9 cellular contexts compared by ENCODE assay signal in genomic region chr7:69739182-69739581, GRCh38.
A peak's percentile ranks its signal among the peaks of the same experiment; 100 is the strongest.
DNase-seq lines count a peak whose midpoint lies in the region; ATAC-seq and TF ChIP-seq lines count a peak whose summit lies in the region.
"Had no signal": no experiment of that assay in that cellular context is flagged by ENCODE, and none has a peak within 500 bp of the region (broad histone marks: within the 10 kb centered on the region; RNA-seq: fewer than 3 reads in every experiment).

No MANE protein-coding gene starts in this region.

- DNase-seq in natural killer cell treated with Interleukin-12 subunit alpha and Interleukin-12 subunit beta and Interleukin-15 and Interleukin-18, amount 100 ng/mL, for 72 hours (ENCODE audit: low spot score): no peak
- DNase-seq in natural killer cell: no peak
- DNase-seq in activated T-cell treated with anti-CD3 and anti-CD28 coated beads, Interleukin-2, amount 50 U/mL, for 48 hours: peak; percentile 40 to 57
- DNase-seq in pons (ENCODE audit: low spot score): no peak
- DNase-seq in NCI-H2107 (lab: John Stamatoyannopoulos, UW): no peak
- DNase-seq in GOT3 (lab: John Stamatoyannopoulos, UW): no peak

- H3K27ac ChIP-seq in stomach smooth muscle (ENCODE audit: low read length): peak overlapping the region; percentile 59

- ATAC-seq in natural killer cell treated with Interleukin-12 subunit alpha and Interleukin-12 subunit beta and Interleukin-15 and Interleukin-18, amount 100 ng/mL, for 72 hours: peak; percentile 64 to 82
- ATAC-seq in natural killer cell (no peak), HG02943 (IDR thresholded peaks at IDR 0.05; ENCODE audit: low read depth, unreplicated experiment) (peak; percentile 63)

- H3K27ac Mint-ChIP-seq in natural killer cell treated with Interleukin-12 subunit alpha and Interleukin-12 subunit beta and Interleukin-15 and Interleukin-18, amount 100 ng/mL, for 72 hours: no peak overlapping the region
- H3K27ac Mint-ChIP-seq in natural killer cell: no peak overlapping the region

- no peak overlapping the region for H3K9ac ChIP-seq in stomach smooth muscle (ENCODE audit: low read length in 2 of 2)

- H3K36me3 ChIP-seq in stomach smooth muscle (ENCODE audit: control insufficient read depth in 2 of 2, insufficient read depth in 2 of 2, low read length in 2 of 2): no peaks in the 10 kb centered on the region

- H3K27me3 Mint-ChIP-seq in natural killer cell treated with Interleukin-12 subunit alpha and Interleukin-12 subunit beta and Interleukin-15 and Interleukin-18, amount 100 ng/mL, for 72 hours: peaks cover 2 to 8% of the 10 kb centered on the region in 2 donors
- H3K27me3 Mint-ChIP-seq in natural killer cell (ENCODE audit: low read depth in 2 of 2): no peaks in the 10 kb centered on the region

- no peaks in the 10 kb centered on the region for H3K36me3 Mint-ChIP-seq in natural killer cell treated with Interleukin-12 subunit alpha and Interleukin-12 subunit beta and Interleukin-15 and Interleukin-18, amount 100 ng/mL, for 72 hours
- H3K36me3 Mint-ChIP-seq in natural killer cell: no peaks in the 10 kb centered on the region

- H3K4me1 ChIP-seq in stomach smooth muscle (ENCODE audit: control insufficient read depth, insufficient read depth, low read length): peaks cover 27% of the 10 kb centered on the region

- no peaks in the 10 kb centered on the region for H3K27me3 ChIP-seq in stomach smooth muscle (ENCODE audit: control insufficient read depth in 1 of 2, insufficient read depth in 2 of 2, low read length in 2 of 2)

- H3K4me3 Mint-ChIP-seq in natural killer cell treated with Interleukin-12 subunit alpha and Interleukin-12 subunit beta and Interleukin-15 and Interleukin-18, amount 100 ng/mL, for 72 hours: peak overlapping the region; percentile 34
- H3K4me3 Mint-ChIP-seq in natural killer cell: no peak overlapping the region

- H3K9me3 Mint-ChIP-seq in natural killer cell treated with Interleukin-12 subunit alpha and Interleukin-12 subunit beta and Interleukin-15 and Interleukin-18, amount 100 ng/mL, for 72 hours: no peaks in the 10 kb centered on the region
- H3K9me3 Mint-ChIP-seq in natural killer cell: no peaks in the 10 kb centered on the region

- H3K4me3 ChIP-seq in stomach smooth muscle (ENCODE audit: low read length in 2 of 2): no peak overlapping the region
- H3K4me3 ChIP-seq: lung had no signal

- H3K4me1 Mint-ChIP-seq in natural killer cell treated with Interleukin-12 subunit alpha and Interleukin-12 subunit beta and Interleukin-15 and Interleukin-18, amount 100 ng/mL, for 72 hours (ENCODE audit: low read depth in 2 of 2): peaks cover 15 to 22% of the 10 kb centered on the region in 2 donors
- H3K4me1 Mint-ChIP-seq in natural killer cell: peaks cover 6 to 12% of the 10 kb centered on the region in 2 donors

- H3K9me3 ChIP-seq in stomach smooth muscle (ENCODE audit: control insufficient read depth in 2 of 2, low read length in 2 of 2): no peaks in the 10 kb centered on the region

- intact Hi-C loops in natural killer cell (cut with micrococcal nuclease): no loop called here

- no peak for TF ChIP-seq CTCF in natural killer cell (IDR thresholded peaks at IDR 0.05)

Comparison
In these comparisons a context has a peak if more than half of its experiments do, and no peak if none do; other contexts are left out.
1. ATAC-seq: peak in natural killer cell treated with Interleukin-12 subunit alpha and Interleukin-12 subunit beta and Interleukin-15 and Interleukin-18, amount 100 ng/mL, for 72 hours (2 of 2) and HG02943 (single experiment); none in natural killer cell (0 of 3).
2. DNase-seq: peak in activated T-cell treated with anti-CD3 and anti-CD28 coated beads, Interleukin-2, amount 50 U/mL, for 48 hours (2 of 2); none in natural killer cell treated with Interleukin-12 subunit alpha and Interleukin-12 subunit beta and Interleukin-15 and Interleukin-18, amount 100 ng/mL, for 72 hours (single experiment), natural killer cell (single experiment), pons (single experiment), NCI-H2107 (single experiment) and GOT3 (single experiment).